ENCODE assay signal across 1 cellular context in genomic region chr4:87422104-87423052, GRCh38.
TF ChIP-seq lines count a peak whose summit lies in the region.

A gene with protein sequence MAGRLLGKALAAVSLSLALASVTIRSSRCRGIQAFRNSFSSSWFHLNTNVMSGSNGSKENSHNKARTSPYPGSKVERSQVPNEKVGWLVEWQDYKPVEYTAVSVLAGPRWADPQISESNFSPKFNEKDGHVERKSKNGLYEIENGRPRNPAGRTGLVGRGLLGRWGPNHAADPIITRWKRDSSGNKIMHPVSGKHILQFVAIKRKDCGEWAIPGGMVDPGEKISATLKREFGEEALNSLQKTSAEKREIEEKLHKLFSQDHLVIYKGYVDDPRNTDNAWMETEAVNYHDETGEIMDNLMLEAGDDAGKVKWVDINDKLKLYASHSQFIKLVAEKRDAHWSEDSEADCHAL (plus strand): TSS chr4:87422573. CDS start chr4:87422906, 333 bp downstream.

TF ChIP-seq in HepG2, 621 proteins besides CTCF, POLR2A, EP300 and RAD21 (continued from another document and continues in another):
- TF ChIP-seq MEIS1 (CRISPR knock-in tag; IDR thresholded peaks at IDR 0.05; ENCODE audit: borderline replicate concordance), result peak; percentile 81
- peak; percentile 37; the same call in 1 of the 2 replicates for TF ChIP-seq TBX3 (IDR thresholded peaks at IDR 0.05; ENCODE audit: borderline replicate concordance)
- TF ChIP-seq, protein P1, sequence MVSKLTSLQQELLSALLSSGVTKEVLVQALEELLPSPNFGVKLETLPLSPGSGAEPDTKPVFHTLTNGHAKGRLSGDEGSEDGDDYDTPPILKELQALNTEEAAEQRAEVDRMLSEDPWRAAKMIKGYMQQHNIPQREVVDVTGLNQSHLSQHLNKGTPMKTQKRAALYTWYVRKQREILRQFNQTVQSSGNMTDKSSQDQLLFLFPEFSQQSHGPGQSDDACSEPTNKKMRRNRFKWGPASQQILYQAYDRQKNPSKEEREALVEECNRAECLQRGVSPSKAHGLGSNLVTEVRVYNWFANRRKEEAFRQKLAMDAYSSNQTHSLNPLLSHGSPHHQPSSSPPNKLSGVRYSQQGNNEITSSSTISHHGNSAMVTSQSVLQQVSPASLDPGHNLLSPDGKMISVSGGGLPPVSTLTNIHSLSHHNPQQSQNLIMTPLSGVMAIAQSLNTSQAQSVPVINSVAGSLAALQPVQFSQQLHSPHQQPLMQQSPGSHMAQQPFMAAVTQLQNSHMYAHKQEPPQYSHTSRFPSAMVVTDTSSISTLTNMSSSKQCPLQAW (CRISPR knock-in tag; IDR thresholded peaks at IDR 0.05), result peak; percentile 87
- TF ChIP-seq ZNF747 (CRISPR knock-in tag; IDR thresholded peaks at IDR 0.05; ENCODE audit: borderline replicate concordance), result peak; percentile 64; the same call in 1 of the 2 replicates
- TF ChIP-seq, protein P2, sequence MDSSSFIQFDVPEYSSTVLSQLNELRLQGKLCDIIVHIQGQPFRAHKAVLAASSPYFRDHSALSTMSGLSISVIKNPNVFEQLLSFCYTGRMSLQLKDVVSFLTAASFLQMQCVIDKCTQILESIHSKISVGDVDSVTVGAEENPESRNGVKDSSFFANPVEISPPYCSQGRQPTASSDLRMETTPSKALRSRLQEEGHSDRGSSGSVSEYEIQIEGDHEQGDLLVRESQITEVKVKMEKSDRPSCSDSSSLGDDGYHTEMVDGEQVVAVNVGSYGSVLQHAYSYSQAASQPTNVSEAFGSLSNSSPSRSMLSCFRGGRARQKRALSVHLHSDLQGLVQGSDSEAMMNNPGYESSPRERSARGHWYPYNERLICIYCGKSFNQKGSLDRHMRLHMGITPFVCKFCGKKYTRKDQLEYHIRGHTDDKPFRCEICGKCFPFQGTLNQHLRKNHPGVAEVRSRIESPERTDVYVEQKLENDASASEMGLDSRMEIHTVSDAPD (CRISPR knock-in tag; IDR thresholded peaks at IDR 0.05), result no peak
- TF ChIP-seq ZNF878 (CRISPR knock-in tag; IDR thresholded peaks at IDR 0.05), result peak; percentile 67; the same call in 1 of the 2 replicates
- peak; percentile 94 for TF ChIP-seq ZNF781 (CRISPR knock-in tag; IDR thresholded peaks at IDR 0.05; ENCODE audit: borderline replicate concordance, not compliant biosample characterization)
- no peak for TF ChIP-seq HNRNPH1 (optimal IDR thresholded peaks at IDR 0.05; ENCODE audit: low read depth, low read length)
- peak; percentile 65; the same call in 1 of the 2 replicates for TF ChIP-seq ZNF709 (CRISPR knock-in tag; IDR thresholded peaks at IDR 0.05)
- TF ChIP-seq ZNF30 (CRISPR knock-in tag; IDR thresholded peaks at IDR 0.05), result 0 out of 2 replicates have a peak, but pooled peaks have one; percentile 1
- no peak for TF ChIP-seq SMAD9 (CRISPR knock-in tag; IDR thresholded peaks at IDR 0.05)
- no peak for TF ChIP-seq SOX6 (IDR thresholded peaks at IDR 0.05)
- TF ChIP-seq SOX6 (CRISPR knock-in tag; IDR thresholded peaks at IDR 0.05), result peak; percentile 78
- no peak for TF ChIP-seq PTBP1 (IDR thresholded peaks at IDR 0.05; ENCODE audit: low read depth, low read length, poor library complexity, severe bottlenecking)
- no peak for TF ChIP-seq PRPF4 (IDR thresholded peaks at IDR 0.05; ENCODE audit: low read depth, low read length, poor library complexity, severe bottlenecking)
- TF ChIP-seq ZBTB7B (CRISPR knock-in tag; IDR thresholded peaks at IDR 0.05), result no peak
- peak; percentile 61; the same call in 1 of the 2 replicates for TF ChIP-seq ZNF512B (CRISPR knock-in tag; IDR thresholded peaks at IDR 0.05; ENCODE audit: borderline replicate concordance)
- TF ChIP-seq FOXA1 (IDR thresholded peaks at IDR 0.05), result no peak
- TF ChIP-seq FOXA1 (CRISPR knock-in tag; IDR thresholded peaks at IDR 0.05), result no peak
- TF ChIP-seq POLR2G (IDR thresholded peaks at IDR 0.05; ENCODE audit: low read depth, low read length), result peak; percentile 94
- TF ChIP-seq ZNF816 (CRISPR knock-in tag; IDR thresholded peaks at IDR 0.05; ENCODE audit: borderline replicate concordance), result no peak; the same call in 1 of the 2 replicates
- TF ChIP-seq, protein P3, sequence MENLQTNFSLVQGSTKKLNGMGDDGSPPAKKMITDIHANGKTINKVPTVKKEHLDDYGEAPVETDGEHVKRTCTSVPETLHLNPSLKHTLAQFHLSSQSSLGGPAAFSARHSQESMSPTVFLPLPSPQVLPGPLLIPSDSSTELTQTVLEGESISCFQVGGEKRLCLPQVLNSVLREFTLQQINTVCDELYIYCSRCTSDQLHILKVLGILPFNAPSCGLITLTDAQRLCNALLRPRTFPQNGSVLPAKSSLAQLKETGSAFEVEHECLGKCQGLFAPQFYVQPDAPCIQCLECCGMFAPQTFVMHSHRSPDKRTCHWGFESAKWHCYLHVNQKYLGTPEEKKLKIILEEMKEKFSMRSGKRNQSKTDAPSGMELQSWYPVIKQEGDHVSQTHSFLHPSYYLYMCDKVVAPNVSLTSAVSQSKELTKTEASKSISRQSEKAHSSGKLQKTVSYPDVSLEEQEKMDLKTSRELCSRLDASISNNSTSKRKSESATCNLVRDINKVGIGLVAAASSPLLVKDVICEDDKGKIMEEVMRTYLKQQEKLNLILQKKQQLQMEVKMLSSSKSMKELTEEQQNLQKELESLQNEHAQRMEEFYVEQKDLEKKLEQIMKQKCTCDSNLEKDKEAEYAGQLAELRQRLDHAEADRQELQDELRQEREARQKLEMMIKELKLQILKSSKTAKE (CRISPR knock-in tag; IDR thresholded peaks at IDR 0.05; ENCODE audit: borderline replicate concordance), result no peak
- TF ChIP-seq HOXD1 (CRISPR knock-in tag; IDR thresholded peaks at IDR 0.05), result peak; percentile 92
- TF ChIP-seq ZNF317 (CRISPR knock-in tag; IDR thresholded peaks at IDR 0.05), result peak; percentile 59; the same call in 1 of the 2 replicates
- TF ChIP-seq TAF1 (CRISPR knock-in tag; IDR thresholded peaks at IDR 0.05), result peak; percentile 86
- no peak for TF ChIP-seq ZIK1 (CRISPR knock-in tag; IDR thresholded peaks at IDR 0.05; ENCODE audit: borderline replicate concordance, low read depth)
- TF ChIP-seq, protein P4, sequence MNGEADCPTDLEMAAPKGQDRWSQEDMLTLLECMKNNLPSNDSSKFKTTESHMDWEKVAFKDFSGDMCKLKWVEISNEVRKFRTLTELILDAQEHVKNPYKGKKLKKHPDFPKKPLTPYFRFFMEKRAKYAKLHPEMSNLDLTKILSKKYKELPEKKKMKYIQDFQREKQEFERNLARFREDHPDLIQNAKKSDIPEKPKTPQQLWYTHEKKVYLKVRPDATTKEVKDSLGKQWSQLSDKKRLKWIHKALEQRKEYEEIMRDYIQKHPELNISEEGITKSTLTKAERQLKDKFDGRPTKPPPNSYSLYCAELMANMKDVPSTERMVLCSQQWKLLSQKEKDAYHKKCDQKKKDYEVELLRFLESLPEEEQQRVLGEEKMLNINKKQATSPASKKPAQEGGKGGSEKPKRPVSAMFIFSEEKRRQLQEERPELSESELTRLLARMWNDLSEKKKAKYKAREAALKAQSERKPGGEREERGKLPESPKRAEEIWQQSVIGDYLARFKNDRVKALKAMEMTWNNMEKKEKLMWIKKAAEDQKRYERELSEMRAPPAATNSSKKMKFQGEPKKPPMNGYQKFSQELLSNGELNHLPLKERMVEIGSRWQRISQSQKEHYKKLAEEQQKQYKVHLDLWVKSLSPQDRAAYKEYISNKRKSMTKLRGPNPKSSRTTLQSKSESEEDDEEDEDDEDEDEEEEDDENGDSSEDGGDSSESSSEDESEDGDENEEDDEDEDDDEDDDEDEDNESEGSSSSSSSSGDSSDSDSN (CRISPR knock-in tag; IDR thresholded peaks at IDR 0.05), result peak; percentile 76
- peak; percentile 51; the same call in 1 of the 2 replicates for TF ChIP-seq HIVEP1 (CRISPR knock-in tag; IDR thresholded peaks at IDR 0.05)
- TF ChIP-seq, protein P5, sequence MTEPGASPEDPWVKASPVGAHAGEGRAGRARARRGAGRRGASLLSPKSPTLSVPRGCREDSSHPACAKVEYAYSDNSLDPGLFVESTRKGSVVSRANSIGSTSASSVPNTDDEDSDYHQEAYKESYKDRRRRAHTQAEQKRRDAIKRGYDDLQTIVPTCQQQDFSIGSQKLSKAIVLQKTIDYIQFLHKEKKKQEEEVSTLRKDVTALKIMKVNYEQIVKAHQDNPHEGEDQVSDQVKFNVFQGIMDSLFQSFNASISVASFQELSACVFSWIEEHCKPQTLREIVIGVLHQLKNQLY (CRISPR knock-in tag; IDR thresholded peaks at IDR 0.05), result 0 out of 2 replicates have a peak, but pooled peaks have one; percentile 17
- peak; percentile 96 for TF ChIP-seq KAT8 (CRISPR knock-in tag; IDR thresholded peaks at IDR 0.05)
- TF ChIP-seq ZSCAN29 (CRISPR knock-in tag; conservative IDR thresholded peaks at IDR 0.05), result 0 out of 2 replicates have a peak, but pooled peaks have one; percentile 21
- TF ChIP-seq XRCC5 (optimal IDR thresholded peaks at IDR 0.05; ENCODE audit: low read length), result peak; percentile 20
- peak; percentile 89; the same call in 1 of the 2 replicates for TF ChIP-seq KDM5B (CRISPR knock-in tag; IDR thresholded peaks at IDR 0.05; ENCODE audit: borderline replicate concordance)
- no peak for TF ChIP-seq TBP (CRISPR knock-in tag; IDR thresholded peaks at IDR 0.05)
- TF ChIP-seq ZNF660 (CRISPR knock-in tag; IDR thresholded peaks at IDR 0.05; ENCODE audit: borderline replicate concordance, low read depth), result no peak
- peak; percentile 67; the same call in 1 of the 2 replicates for TF ChIP-seq ZNF431 (CRISPR knock-in tag; IDR thresholded peaks at IDR 0.05; ENCODE audit: borderline replicate concordance, low read depth)
- TF ChIP-seq KMT2B (CRISPR knock-in tag; IDR thresholded peaks at IDR 0.05), result peak; percentile 99
- TF ChIP-seq RFX5 (IDR thresholded peaks at IDR 0.05; ENCODE audit: low read depth, low read length), result no peak
- TF ChIP-seq HES4 (CRISPR knock-in tag; IDR thresholded peaks at IDR 0.05; ENCODE audit: borderline replicate concordance), result peak; percentile 69; the same call in 1 of the 2 replicates
- no peak for TF ChIP-seq ZNF550 (CRISPR knock-in tag; IDR thresholded peaks at IDR 0.05; ENCODE audit: borderline replicate concordance)
- TF ChIP-seq, protein P6, sequence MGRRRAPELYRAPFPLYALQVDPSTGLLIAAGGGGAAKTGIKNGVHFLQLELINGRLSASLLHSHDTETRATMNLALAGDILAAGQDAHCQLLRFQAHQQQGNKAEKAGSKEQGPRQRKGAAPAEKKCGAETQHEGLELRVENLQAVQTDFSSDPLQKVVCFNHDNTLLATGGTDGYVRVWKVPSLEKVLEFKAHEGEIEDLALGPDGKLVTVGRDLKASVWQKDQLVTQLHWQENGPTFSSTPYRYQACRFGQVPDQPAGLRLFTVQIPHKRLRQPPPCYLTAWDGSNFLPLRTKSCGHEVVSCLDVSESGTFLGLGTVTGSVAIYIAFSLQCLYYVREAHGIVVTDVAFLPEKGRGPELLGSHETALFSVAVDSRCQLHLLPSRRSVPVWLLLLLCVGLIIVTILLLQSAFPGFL (CRISPR knock-in tag; IDR thresholded peaks at IDR 0.05), result no peak
- peak; percentile 40; the same call in 1 of the 2 replicates for TF ChIP-seq NFYC (CRISPR knock-in tag; IDR thresholded peaks at IDR 0.05)
- TF ChIP-seq YEATS2 (CRISPR knock-in tag; IDR thresholded peaks at IDR 0.05; ENCODE audit: borderline replicate concordance), result peak; percentile 85
- no peak for TF ChIP-seq HNF4G (IDR thresholded peaks at IDR 0.05; ENCODE audit: borderline replicate concordance, low read depth, low read length)
- no peak for TF ChIP-seq HNF4G (CRISPR knock-in tag; IDR thresholded peaks at IDR 0.05; ENCODE audit: borderline replicate concordance, low read depth)
- TF ChIP-seq MED13 (CRISPR knock-in tag; IDR thresholded peaks at IDR 0.05), result no peak
- peak; percentile 92 for TF ChIP-seq ZBTB39 (CRISPR knock-in tag; IDR thresholded peaks at IDR 0.05)
- TF ChIP-seq ZNF891 (CRISPR knock-in tag; IDR thresholded peaks at IDR 0.05), result no peak; the same call in 1 of the 2 replicates
- TF ChIP-seq HNRNPL (IDR thresholded peaks at IDR 0.05; ENCODE audit: low read depth, low read length), result 0 out of 2 replicates have a peak, but pooled peaks have one; percentile 46
- TF ChIP-seq ELF3 (CRISPR knock-in tag; IDR thresholded peaks at IDR 0.05), result peak; percentile 83
- TF ChIP-seq ZNF562 (CRISPR knock-in tag; IDR thresholded peaks at IDR 0.05; ENCODE audit: borderline replicate concordance), result no peak
- TF ChIP-seq ZNF577 (CRISPR knock-in tag; IDR thresholded peaks at IDR 0.05; ENCODE audit: borderline replicate concordance, low read depth), result no peak
- peak; percentile 94; the same call in 1 of the 2 replicates for TF ChIP-seq SP140L (CRISPR knock-in tag; IDR thresholded peaks at IDR 0.05; ENCODE audit: borderline replicate concordance)
- TF ChIP-seq ZNF121 (CRISPR knock-in tag; IDR thresholded peaks at IDR 0.05), result no peak
- TF ChIP-seq CHD2 (IDR thresholded peaks at IDR 0.05; ENCODE audit: low read depth, low read length), result no peak
- TF ChIP-seq ZNF569 (CRISPR knock-in tag; IDR thresholded peaks at IDR 0.05; ENCODE audit: borderline replicate concordance), result no peak
- no peak for TF ChIP-seq KAT2B (IDR thresholded peaks at IDR 0.05; ENCODE audit: borderline replicate concordance, low read depth, low read length)
